ENCODE assay signal across 9 cellular contexts in the genomic region with DNA sequence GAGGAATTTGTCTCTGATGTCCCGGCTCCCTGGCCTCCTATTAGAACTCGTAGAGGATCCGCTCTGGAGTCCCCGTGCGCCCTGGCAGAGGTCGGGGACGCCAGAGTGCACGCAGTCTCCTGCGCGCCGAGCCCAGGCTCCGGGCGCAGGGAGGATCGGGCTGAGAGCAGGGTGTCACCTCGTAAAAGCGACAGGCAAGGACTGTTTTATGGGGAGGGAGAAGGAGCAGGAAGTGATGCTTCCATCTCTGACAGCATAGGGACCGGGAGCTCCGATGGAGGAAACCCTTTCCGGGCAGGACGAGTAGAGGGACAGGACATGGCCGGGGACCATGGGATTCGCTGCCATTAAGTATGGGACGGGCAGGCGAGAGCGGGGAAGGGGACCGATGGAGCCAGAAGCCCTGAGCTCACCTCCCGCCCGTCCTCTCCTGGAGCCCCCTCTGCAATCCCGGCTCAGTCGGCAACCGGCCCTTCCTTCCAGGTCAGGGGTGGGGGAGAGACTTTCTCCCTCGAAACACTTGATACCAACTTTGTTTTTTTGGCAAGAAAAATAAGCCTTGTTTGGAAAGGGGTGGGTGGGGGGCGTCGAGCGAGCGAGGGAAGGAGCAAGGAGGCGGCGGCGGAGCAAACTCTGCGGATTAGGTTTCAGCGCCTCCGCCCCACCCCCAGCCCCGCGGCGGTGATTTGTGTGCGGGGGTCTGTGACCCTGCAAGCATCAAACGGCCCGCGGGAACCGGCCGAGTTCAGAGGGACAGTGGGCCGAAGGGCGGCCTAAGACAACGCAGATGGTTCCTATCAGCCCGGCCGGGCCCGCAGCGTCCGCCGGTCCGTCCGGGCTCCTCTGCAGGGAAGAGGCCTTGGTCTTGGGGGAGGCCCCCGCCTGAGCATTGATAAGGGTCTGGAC. TPM values are rescaled to one million over a fixed set of nuclear protein-coding genes. Genes with fewer than 3 reads are reported as not detected.
A peak's percentile ranks its signal among the peaks of the same experiment; 100 is the strongest.
DNase-seq lines count a peak whose midpoint lies in the region; ATAC-seq and TF ChIP-seq lines count a peak whose summit lies in the region.
"Had no signal": no experiment of that assay in that cellular context is flagged by ENCODE, and none has a peak within 500 bp of the region (broad histone marks: within the 10 kb centered on the region; RNA-seq: fewer than 3 reads in every experiment).

No MANE protein-coding gene starts in this region.

- no peak for TF ChIP-seq CTCF in heart left ventricle (IDR thresholded peaks at IDR 0.05)
- no peak for TF ChIP-seq CTCF in dorsolateral prefrontal cortex (IDR thresholded peaks at IDR 0.05 in 54 of 56, conservative IDR thresholded peaks at IDR 0.05 in 2 of 56; ENCODE audit: low read depth in 1 of 56, partially characterized antibody in 56 of 56)

- H3K4me1 Mint-ChIP-seq in naive thymus-derived CD8-positive, alpha-beta T cell = peaks cover 3 to 11% (median 10%) of the 10 kb centered on the region in 4 donors

- H3K27ac Mint-ChIP-seq in naive thymus-derived CD8-positive, alpha-beta T cell = no peak overlapping the region

- ATAC-seq in heart left ventricle (peak in 1 of 4 donors; percentile 32), Right ventricle myocardium superior (ENCODE audit: poor library complexity) (no peak), HG03432 (IDR thresholded peaks at IDR 0.05; ENCODE audit: unreplicated experiment) (no peak)
- ATAC-seq in naive thymus-derived CD8-positive, alpha-beta T cell = peak in 1 of 2 donors; percentile 47

- DNase-seq in heart left ventricle = no peak
- DNase-seq in Right ventricle myocardium superior = no peak
- DNase-seq in dorsolateral prefrontal cortex = no peak
- DNase-seq in naive thymus-derived CD8-positive, alpha-beta T cell = no peak
- no peak for DNase-seq in SHP77 treated with DMSO at 0.1 percent for 48 hours (lab: John Stamatoyannopoulos, UW)
- DNase-seq in activated gamma-delta T cell (lab: John Stamatoyannopoulos, UW) = no peak
- DNase-seq in GM19238 (ENCODE audit: insufficient read length, low spot score) = no peak

- H3K9me3 ChIP-seq in heart left ventricle = no peaks in the 10 kb centered on the region

- H3K27me3 ChIP-seq in heart left ventricle (peaks cover 58 to 100% (median 92%) of the 10 kb centered on the region in 9 donors), dorsolateral prefrontal cortex (peaks cover 9 to 100% (median 93%) of the 10 kb centered on the region in 45 donors)

- TF ChIP-seq POLR2A in heart left ventricle (IDR thresholded peaks at IDR 0.05) = no peak

- H3K36me3 Mint-ChIP-seq in naive thymus-derived CD8-positive, alpha-beta T cell = peaks cover 0 to 2% (median 0%) of the 10 kb centered on the region in 3 donors

- intact Hi-C loops in heart left ventricle (cut with DNase I) (no loop called here), Right ventricle myocardium superior (cut with DNase I) (no loop called here), dorsolateral prefrontal cortex (cut with DNase I) (no loop called here)

- POLR2A ChIA-PET in naive thymus-derived CD8-positive, alpha-beta T cell (lab: Charles Lee) = no interaction called here

- H3K4me3 ChIP-seq in heart left ventricle (peak overlapping the region in 11 of 12 donors; percentile 17 to 54 (median 37)), dorsolateral prefrontal cortex (peak overlapping the region in 42 of 59 donors; percentile 2 to 60 (median 32))

- H3K4me1 ChIP-seq in heart left ventricle = peaks cover 0 to 33% (median 12%) of the 10 kb centered on the region in 12 donors

- H3K4me3 Mint-ChIP-seq in naive thymus-derived CD8-positive, alpha-beta T cell = peak overlapping the region; percentile 24 to 87 (median 72)

- 13 to 23% (median 16%) methylated on average over 56 to 63 of the region's 63 CpGs for WGBS in heart left ventricle, 4 donors

- H3K9me3 Mint-ChIP-seq in naive thymus-derived CD8-positive, alpha-beta T cell = peaks cover 0 to 2% (median 0%) of the 10 kb centered on the region in 9 donors

- H3K27ac ChIP-seq in heart left ventricle (no peak overlapping the region), dorsolateral prefrontal cortex (no peak overlapping the region)

- peaks cover 19 to 92% (median 62%) of the 10 kb centered on the region in 5 donors for H3K27me3 Mint-ChIP-seq in naive thymus-derived CD8-positive, alpha-beta T cell

- H3K36me3 ChIP-seq in heart left ventricle = no peaks in the 10 kb centered on the region

RNA-seq across cellular contexts. Expression of a gene that starts 12.6 kb away (rescaled TPM):
- total RNA-seq in heart left ventricle (1 to 10 TPM in 1 of 9 donors, under 1 TPM in 8; 0.19 to 1.1 (median 0.47) TPM), Right ventricle myocardium superior (0.70 TPM), dorsolateral prefrontal cortex (under 1 TPM in 12 of 120 experiments, not detected in 108; 0.06 to 0.70 (median 0.18) TPM)
- polyA plus RNA-seq in heart left ventricle = under 1 TPM; 0.15 to 0.32 TPM
- not detected for total RNA-seq in naive thymus-derived CD8-positive, alpha-beta T cell
- polyA plus RNA-seq in naive thymus-derived CD8-positive, alpha-beta T cell = not detected
- total RNA-seq: myocyte had no signal
